In genomic region chr19:11987405-11988231, GRCh38 we compare ENCODE assay signal across 1 cellular context.
TF ChIP-seq lines count a peak whose summit lies in the region.

No MANE protein-coding gene starts in this region.

TF ChIP-seq in HEK293, 187 proteins besides CTCF, POLR2A, EP300 and RAD21 (continued from another document and continues in another):
- TF ChIP-seq PATZ1 (tag by site-specific recombination; IDR thresholded peaks at IDR 0.05) (no peak), OSR2 (tag by site-specific recombination; IDR thresholded peaks at IDR 0.05) (no peak), ZNF629 (tag by site-specific recombination; IDR thresholded peaks at IDR 0.05) (0 out of 2 replicates have a peak, but pooled peaks have one; percentile 23), ZFP69B (tag by site-specific recombination; IDR thresholded peaks at IDR 0.05) (no peak), ZSCAN23 (tag by site-specific recombination; IDR thresholded peaks at IDR 0.05) (no peak), YY1 (tag by site-specific recombination; IDR thresholded peaks at IDR 0.05) (no peak), ZNF138 (tag by site-specific recombination; IDR thresholded peaks at IDR 0.05; ENCODE audit: borderline replicate concordance) (no peak), ZNF785 (tag by site-specific recombination; IDR thresholded peaks at IDR 0.05) (no peak), ZNF600 (tag by site-specific recombination; IDR thresholded peaks at IDR 0.05) (peak; percentile 58; the same call in 1 of the 2 replicates), ZNF768 (tag by site-specific recombination; IDR thresholded peaks at IDR 0.05) (no peak), ZNF2 (tag by site-specific recombination; IDR thresholded peaks at IDR 0.05) (no peak), ZNF398 (tag by site-specific recombination; IDR thresholded peaks at IDR 0.05) (no peak), ZNF48 (tag by site-specific recombination; IDR thresholded peaks at IDR 0.05) (no peak), ZNF18 (tag by site-specific recombination; IDR thresholded peaks at IDR 0.05) (no peak), ZNF555 (tag by site-specific recombination; conservative IDR thresholded peaks at IDR 0.05) (no peak), ZIC2 (tag by site-specific recombination; IDR thresholded peaks at IDR 0.05) (no peak), ZFP41 (tag by site-specific recombination; IDR thresholded peaks at IDR 0.05; ENCODE audit: borderline replicate concordance) (no peak), BCL6B (tag by site-specific recombination; IDR thresholded peaks at IDR 0.05) (no peak), ZNF341 (tag by site-specific recombination; IDR thresholded peaks at IDR 0.05; ENCODE audit: low read depth) (peak; percentile 53; the same call in 1 of the 2 replicates), ZNF239 (tag by site-specific recombination; IDR thresholded peaks at IDR 0.05) (no peak), KLF9 (tag by site-specific recombination; IDR thresholded peaks at IDR 0.05; ENCODE audit: low read depth) (peak; percentile 10; the same call in 1 of the 2 replicates), ZBTB48 (tag by site-specific recombination; IDR thresholded peaks at IDR 0.05) (peak; percentile 78), ZNF311 (tag by site-specific recombination; IDR thresholded peaks at IDR 0.05; ENCODE audit: borderline replicate concordance) (no peak), ZNF335 (tag by site-specific recombination; conservative IDR thresholded peaks at IDR 0.05) (peak; percentile 93), ZNF155 (tag by site-specific recombination; IDR thresholded peaks at IDR 0.05) (no peak), SP2 (tag by site-specific recombination; IDR thresholded peaks at IDR 0.05) (peak; percentile 92), ZNF433 (tag by site-specific recombination; IDR thresholded peaks at IDR 0.05; ENCODE audit: low read depth) (no peak), ZBTB10 (tag by site-specific recombination; IDR thresholded peaks at IDR 0.05) (peak; percentile 65), ZNF148 (tag by site-specific recombination; IDR thresholded peaks at IDR 0.05; ENCODE audit: borderline replicate concordance) (no peak), ZBTB17 (tag by site-specific recombination; IDR thresholded peaks at IDR 0.05) (peak; percentile 67), ZNF146 (tag by site-specific recombination; IDR thresholded peaks at IDR 0.05) (no peak), ZBTB11 (tag by site-specific recombination; conservative IDR thresholded peaks at IDR 0.05; ENCODE audit: low read depth) (peak; percentile 83), BCL11B (tag by site-specific recombination; IDR thresholded peaks at IDR 0.05; ENCODE audit: low read depth) (no peak), ZNF114 (tag by site-specific recombination; IDR thresholded peaks at IDR 0.05) (no peak), EGR2 (tag by site-specific recombination; IDR thresholded peaks at IDR 0.05; ENCODE audit: low read depth) (no peak), SCRT1 (tag by site-specific recombination; IDR thresholded peaks at IDR 0.05; ENCODE audit: borderline replicate concordance) (no peak), ZNF514 (tag by site-specific recombination; IDR thresholded peaks at IDR 0.05) (no peak), ZNF473 (tag by site-specific recombination; IDR thresholded peaks at IDR 0.05) (no peak), ZSCAN5A (tag by site-specific recombination; IDR thresholded peaks at IDR 0.05) (no peak), ZNF488 (tag by site-specific recombination; IDR thresholded peaks at IDR 0.05) (no peak), ZBTB20 (tag by site-specific recombination; IDR thresholded peaks at IDR 0.05) (peak; percentile 90), ZNF366 (tag by site-specific recombination; conservative IDR thresholded peaks at IDR 0.05) (peak; percentile 87), ELK4 (IDR thresholded peaks at IDR 0.05; ENCODE audit: borderline replicate concordance, low read depth, low read length) (no peak), ZNF404 (tag by site-specific recombination; IDR thresholded peaks at IDR 0.05) (no peak), ZNF426 (tag by site-specific recombination; IDR thresholded peaks at IDR 0.05) (no peak), HOXA7 (CRISPR knock-in tag; IDR thresholded peaks at IDR 0.05; ENCODE audit: borderline replicate concordance) (no peak)
